2 cellular contexts compared by ENCODE assay signal in genomic region chr5:176651472-176651980, GRCh38.
TF ChIP-seq lines count a peak whose summit lies in the region.

No MANE protein-coding gene starts in this region.

TF ChIP-seq in GM23338, 12 proteins besides CTCF, POLR2A, EP300 and RAD21:
- TF ChIP-seq ETS1 (IDR thresholded peaks at IDR 0.05) (no peak), NANOG (IDR thresholded peaks at IDR 0.05; ENCODE audit: borderline replicate concordance) (no peak), STAT1 (IDR thresholded peaks at IDR 0.05; ENCODE audit: unreplicated experiment) (no peak), ZNF462 (CRISPR knock-in tag; IDR thresholded peaks at IDR 0.05) (no peak), CREB1 (CRISPR knock-in tag; IDR thresholded peaks at IDR 0.05; ENCODE audit: low read depth) (no peak), EZH2 (IDR thresholded peaks at IDR 0.05; ENCODE audit: low read depth, unreplicated experiment) (no peak), EZH2phosphoT487 (IDR thresholded peaks at IDR 0.05; ENCODE audit: unreplicated experiment) (no peak), POLR2AphosphoS5 (IDR thresholded peaks at IDR 0.05; ENCODE audit: low read depth) (no peak), JUNB (IDR thresholded peaks at IDR 0.05; ENCODE audit: unreplicated experiment) (no peak), ZNF114 (CRISPR knock-in tag; IDR thresholded peaks at IDR 0.05) (no peak), REST (IDR thresholded peaks at IDR 0.05; ENCODE audit: unreplicated experiment) (no peak), ZNF331 (CRISPR knock-in tag; IDR thresholded peaks at IDR 0.05; ENCODE audit: low read depth) (no peak)

TF ChIP-seq in HEK293T, 16 proteins besides CTCF, POLR2A, EP300 and RAD21:
- no peak for TF ChIP-seq ZNF384 (IDR thresholded peaks at IDR 0.05)
- TF ChIP-seq FOXM1 (IDR thresholded peaks at IDR 0.05; ENCODE audit: borderline replicate concordance) = no peak
- no peak for TF ChIP-seq L3MBTL2 (conservative IDR thresholded peaks at IDR 0.05)
- TF ChIP-seq ARNT (IDR thresholded peaks at IDR 0.05) = no peak
- TF ChIP-seq LEF1 (IDR thresholded peaks at IDR 0.05; ENCODE audit: borderline replicate concordance) = no peak
- no peak for TF ChIP-seq FOXK2 (IDR thresholded peaks at IDR 0.05)
- no peak for TF ChIP-seq SUZ12 (IDR thresholded peaks at IDR 0.05)
- no peak for TF ChIP-seq HDGF (IDR thresholded peaks at IDR 0.05; ENCODE audit: borderline replicate concordance)
- no peak for TF ChIP-seq CTBP1 (IDR thresholded peaks at IDR 0.05; ENCODE audit: borderline replicate concordance)
- TF ChIP-seq FOXA1 (IDR thresholded peaks at IDR 0.05) = no peak
- no peak for TF ChIP-seq ELF4 (IDR thresholded peaks at IDR 0.05)
- TF ChIP-seq SP1 (IDR thresholded peaks at IDR 0.05) = no peak
- no peak for TF ChIP-seq PKNOX1 (IDR thresholded peaks at IDR 0.05)
- TF ChIP-seq NFRKB (IDR thresholded peaks at IDR 0.05) = no peak
- TF ChIP-seq BHLHE40 (IDR thresholded peaks at IDR 0.05; ENCODE audit: borderline replicate concordance) = no peak
- no peak for TF ChIP-seq TARDBP (IDR thresholded peaks at IDR 0.05)
